8 cellular contexts compared by ENCODE assay signal in the genomic region with DNA sequence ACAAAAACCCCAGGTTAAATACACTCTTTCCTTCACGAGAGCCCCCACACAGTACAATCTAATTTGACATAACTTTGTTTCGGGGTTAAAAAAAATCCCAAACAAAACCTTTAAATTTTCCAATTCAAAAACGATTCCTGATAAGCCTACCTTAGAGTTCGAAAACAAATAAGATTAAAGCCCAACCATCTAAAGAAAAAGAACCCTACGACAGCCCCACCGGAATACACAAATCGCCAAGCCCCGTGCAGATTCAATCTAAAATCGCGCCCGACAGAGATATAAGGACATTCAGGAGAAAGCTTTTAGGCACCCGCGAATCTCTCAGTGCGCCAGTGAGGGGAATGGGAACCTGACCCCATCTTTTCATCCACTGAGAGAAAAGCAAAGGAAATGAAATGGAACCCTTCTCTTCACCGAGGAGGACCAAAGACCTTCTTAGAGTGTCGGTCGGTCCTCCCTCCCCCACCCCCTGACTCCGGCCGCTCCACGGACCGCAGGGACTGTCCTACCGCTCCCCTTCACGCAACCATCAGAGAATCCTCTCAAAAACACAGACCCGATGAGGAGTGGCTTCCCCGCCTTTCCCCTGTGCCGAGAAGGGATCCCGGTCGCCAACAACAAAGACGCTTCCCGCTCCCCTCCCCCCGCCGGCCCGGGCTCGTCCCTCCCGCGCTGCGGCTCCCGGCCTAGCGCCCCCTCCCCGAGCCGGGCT. TPM values are rescaled to one million over a fixed set of nuclear protein-coding genes. Genes with fewer than 3 reads are reported as not detected.
DNase-seq lines count a peak whose midpoint lies in the region; ATAC-seq and TF ChIP-seq lines count a peak whose summit lies in the region.

No MANE protein-coding gene starts in this region.

- DNase-seq in CD4-positive, alpha-beta memory T cell = peak; percentile 9 to 48 (median 17)
- DNase-seq in LoVo (ENCODE audit: low spot score) (peak; percentile 27), dorsolateral prefrontal cortex (peak in 9 of 10 donors; percentile 53 to 79 (median 61)), left lobe of liver (ENCODE audit: low spot score) (peak; percentile 72), COLO829 (ENCODE audit: low spot score) (no peak)
- peak; percentile 22 to 26 for DNase-seq in activated CD4-positive, alpha-beta T cell treated with anti-CD3 and anti-CD28 coated beads for 4 hours
- peak; percentile 27 to 36 for DNase-seq in stimulated activated CD4-positive, alpha-beta T cell treated with anti-CD3 and anti-CD28 coated beads, Interleukin-2, amount 100 ng/mL, for 48 hours

- H3K9me3 Mint-ChIP-seq in CD4-positive, alpha-beta memory T cell = no peaks in the 10 kb centered on the region

- intact Hi-C loops in CD4-positive, alpha-beta memory T cell (cut with micrococcal nuclease) = loop anchor here (2.0 to 10.0 kb wide), 6 partner anchors 13 to 1651 kb away; partner anchors contain the start of genes KLF9, SMC5 and TMC1
- intact Hi-C loops in dorsolateral prefrontal cortex (cut with DNase I) = loop anchor here (2.0 to 10.0 kb wide), 8 partner anchors 29 to 143 kb away; partner anchors contain the start of gene CEMIP2 (in 1 of the 2)

- CTCF ChIA-PET in CD4-positive, alpha-beta memory T cell (lab: Charles Lee; ENCODE audit: partially characterized antibody) = no interaction called here

- peak in 6 of 56 donors; percentile 4 to 38 (median 8) for TF ChIP-seq CTCF in dorsolateral prefrontal cortex (IDR thresholded peaks at IDR 0.05 in 54 of 56, conservative IDR thresholded peaks at IDR 0.05 in 2 of 56; ENCODE audit: low read depth in 1 of 56, partially characterized antibody in 56 of 56)

- ATAC-seq in GM21390 (IDR thresholded peaks at IDR 0.05; ENCODE audit: unreplicated experiment) = peak; percentile 9
- ATAC-seq in left lobe of liver = peak; percentile 54

- peaks cover 51% of the 10 kb centered on the region for H3K4me1 ChIP-seq in CD4-positive, alpha-beta memory T cell (ENCODE audit: insufficient read depth, low read length)

- H3K9me3 ChIP-seq in CD4-positive, alpha-beta memory T cell (ENCODE audit: control insufficient read depth in 1 of 2, low read length in 2 of 2) = no peaks in the 10 kb centered on the region

- H3K27ac Mint-ChIP-seq in CD4-positive, alpha-beta memory T cell = peak overlapping the region; percentile 49 to 91 (median 82)

- peaks cover 44 to 82% (median 52%) of the 10 kb centered on the region in 4 donors for H3K4me1 Mint-ChIP-seq in CD4-positive, alpha-beta memory T cell

- peak overlapping the region; percentile 8 to 83 for H3K4me3 ChIP-seq in CD4-positive, alpha-beta memory T cell (ENCODE audit: low read length in 2 of 2)
- peak overlapping the region; percentile 69 to 100 (median 91) for H3K4me3 ChIP-seq in dorsolateral prefrontal cortex

- no peaks in the 10 kb centered on the region for H3K27me3 ChIP-seq in CD4-positive, alpha-beta memory T cell (ENCODE audit: insufficient read depth, low read length)
- no peaks in the 10 kb centered on the region for H3K27me3 ChIP-seq in dorsolateral prefrontal cortex

- H3K4me3 Mint-ChIP-seq in CD4-positive, alpha-beta memory T cell = peak overlapping the region; percentile 91 to 100 (median 98)

- H3K27me3 Mint-ChIP-seq in CD4-positive, alpha-beta memory T cell = no peaks in the 10 kb centered on the region

- POLR2A ChIA-PET in CD4-positive, alpha-beta memory T cell (lab: Charles Lee; ENCODE audit: partially characterized antibody) = interaction anchor here (1.2 to 1.8 kb wide), 6 partner anchors 8 to 155 kb away, joined by 3 to 20 read pairs (median 9); partner anchors contain the start of gene CEMIP2

- peak overlapping the region; percentile 74 for H3K27ac ChIP-seq in CD4-positive, alpha-beta memory T cell (ENCODE audit: low read depth, low read length)
- H3K27ac ChIP-seq in dorsolateral prefrontal cortex = peak overlapping the region; percentile 79 to 99 (median 96)

- no peaks in the 10 kb centered on the region for H3K36me3 ChIP-seq in CD4-positive, alpha-beta memory T cell (ENCODE audit: insufficient read depth, low read length)

- H3K36me3 Mint-ChIP-seq in CD4-positive, alpha-beta memory T cell = peaks cover 4 to 16% of the 10 kb centered on the region in 2 donors

RNA-seq across cellular contexts. Expression of gene ABHD17B, which starts 0.9 kb away (rescaled TPM):
- 10 to 100 TPM; 16.6 to 18.4 TPM for total RNA-seq in CD4-positive, alpha-beta memory T cell
- polyA plus RNA-seq in CD4-positive, alpha-beta memory T cell = 10 to 100 TPM; 16.6 to 20.8 TPM
- total RNA-seq in dorsolateral prefrontal cortex (100 to 1,000 TPM in 1 of 120 experiments, 10 to 100 TPM in 119; 26.3 to 101 (median 46.1) TPM), left lobe of liver (10.9 TPM)

RNA-seq across cellular contexts. Expression of gene C9orf85, which starts 1.4 kb away (rescaled TPM):
- total RNA-seq in CD4-positive, alpha-beta memory T cell = 10 to 100 TPM in 1 of 2 experiments, 1 to 10 TPM in 1; 8.2 to 10.6 TPM
- 10 to 100 TPM; 10.5 to 10.9 TPM for polyA plus RNA-seq in CD4-positive, alpha-beta memory T cell
- 10 to 100 TPM in 113 of 120 experiments, 1 to 10 TPM in 7; 8.0 to 26.8 (median 14.8) TPM for total RNA-seq in dorsolateral prefrontal cortex
- total RNA-seq in left lobe of liver = 5.1 TPM
